12 cellular contexts compared by ENCODE assay signal in the genomic region with DNA sequence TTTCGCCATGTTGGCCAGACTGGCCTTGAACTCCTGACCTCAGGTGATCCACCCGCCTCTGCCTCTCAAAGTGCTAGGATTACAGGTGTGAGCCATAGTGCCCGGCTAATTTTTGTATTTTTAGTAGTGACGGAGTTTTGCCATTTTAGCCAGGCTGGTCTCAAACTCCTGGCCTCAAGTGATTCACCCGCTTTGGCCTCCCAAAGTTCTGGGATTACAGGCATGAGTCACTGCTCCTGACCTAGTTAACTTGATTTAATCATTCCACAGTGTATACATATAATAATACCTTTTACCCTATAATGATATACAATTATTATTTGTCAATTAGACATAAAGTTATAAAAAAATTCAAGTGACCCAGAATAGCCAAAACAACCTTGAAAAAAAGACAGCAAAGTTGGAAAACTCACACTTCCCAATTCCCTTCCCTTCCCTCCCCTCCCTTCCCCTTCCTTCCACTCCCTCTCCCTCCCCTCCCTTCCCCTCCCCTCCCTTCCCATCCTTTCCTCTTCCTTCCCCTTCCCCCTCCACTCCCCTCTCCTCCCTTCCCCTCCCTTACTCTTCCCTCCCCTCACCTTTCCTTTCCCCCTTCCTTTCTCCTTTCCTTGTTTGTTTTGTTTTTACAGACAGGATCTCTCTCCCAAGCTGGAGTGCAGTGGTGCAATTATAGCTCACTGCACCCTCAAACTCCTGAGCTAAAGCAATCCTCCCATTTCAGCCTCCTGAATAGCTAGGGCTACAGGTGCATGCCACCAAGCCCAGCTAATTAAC. TPM values are rescaled to one million over a fixed set of nuclear protein-coding genes. Genes with fewer than 3 reads are reported as not detected.
DNase-seq lines count a peak whose midpoint lies in the region; ATAC-seq and TF ChIP-seq lines count a peak whose summit lies in the region.
"Had no signal": no experiment of that assay in that cellular context is flagged by ENCODE, and none has a peak within 500 bp of the region (broad histone marks: within the 10 kb centered on the region; RNA-seq: fewer than 3 reads in every experiment).

No MANE protein-coding gene starts in this region.

- peak; percentile 71 for DNase-seq in AG10803 (ENCODE audit: low read depth)
- DNase-seq in LHCN-M2 (ENCODE audit: low read depth): peak; percentile 95
- peak; percentile 72 for DNase-seq in astrocyte of the spinal cord (ENCODE audit: low read depth, low spot score)
- DNase-seq in kidney epithelial cell (ENCODE audit: low read depth): peak; percentile 42
- no peak for DNase-seq in stimulated activated CD4-positive, alpha-beta T cell treated with anti-CD3 and anti-CD28 coated beads, Interleukin-2, amount 100 ng/mL, for 24 hours
- DNase-seq in ecto neural progenitor cell (ENCODE audit: low spot score): no peak
- DNase-seq in NCI-H187 (lab: John Stamatoyannopoulos, UW): no peak
- DNase-seq: activated CD8-positive, alpha-beta memory T cell treated with anti-CD3 and anti-CD28 coated beads for 24 hours; endodermal cell; NCI-H1930 had no signal

- in situ Hi-C loops in astrocyte of the spinal cord (cut with HindIII; ENCODE audit: low sequenced_read_pairs): no loop called here

- H3K36me3 ChIP-seq in kidney epithelial cell (ENCODE audit: control insufficient read depth, insufficient read depth, low read length): no peaks in the 10 kb centered on the region
- H3K36me3 ChIP-seq: BLaER1 had no signal

- TF ChIP-seq CTCF in AG10803 (conservative IDR thresholded peaks at IDR 0.05; ENCODE audit: low read length): no peak
- no peak for TF ChIP-seq CTCF in astrocyte of the spinal cord (IDR thresholded peaks at IDR 0.05; ENCODE audit: low read depth, low read length)
- no peak for TF ChIP-seq CTCF in kidney epithelial cell (IDR thresholded peaks at IDR 0.05; ENCODE audit: insufficient read depth, low read length, poor library complexity, severe bottlenecking)

- H3K27me3 ChIP-seq in kidney epithelial cell (ENCODE audit: control insufficient read depth, insufficient read depth, low read length): no peaks in the 10 kb centered on the region
- H3K27me3 ChIP-seq: BLaER1 had no signal

- no peak overlapping the region for H3K4me3 ChIP-seq in AG10803 (ENCODE audit: low read length)
- H3K4me3 ChIP-seq in astrocyte of the spinal cord (ENCODE audit: low read depth, low read length): no peak overlapping the region
- H3K4me3 ChIP-seq in kidney epithelial cell (ENCODE audit: low read depth, low read length): no peak overlapping the region
- H3K4me3 ChIP-seq: BLaER1 had no signal

- no peak for ATAC-seq in HG03039 (IDR thresholded peaks at IDR 0.05; ENCODE audit: unreplicated experiment)

RNA-seq across cellular contexts. Expression of gene ZMIZ2, which starts 14.8 kb away (rescaled TPM):
- total RNA-seq in LHCN-M2 (2014; rRNA removed) (25.0 and 26.7 TPM in 2 replicates), kidney epithelial cell (53.0 and 67.3 TPM in 2 replicates)
- 49.6 TPM for polyA plus RNA-seq in LHCN-M2 (2012)

Comparison
In these comparisons a context has a peak if more than half of its experiments do, and no peak if none do; other contexts are left out.
1. DNase-seq: peak in AG10803 (single experiment), LHCN-M2 (single experiment), astrocyte of the spinal cord (single experiment) and kidney epithelial cell (single experiment); none in stimulated activated CD4-positive, alpha-beta T cell treated with anti-CD3 and anti-CD28 coated beads, Interleukin-2, amount 100 ng/mL, for 24 hours (0 of 2), ecto neural progenitor cell (single experiment) and NCI-H187 (0 of 2).